Comparison of ENCODE assay signal across 9 cellular contexts in the genomic region with DNA sequence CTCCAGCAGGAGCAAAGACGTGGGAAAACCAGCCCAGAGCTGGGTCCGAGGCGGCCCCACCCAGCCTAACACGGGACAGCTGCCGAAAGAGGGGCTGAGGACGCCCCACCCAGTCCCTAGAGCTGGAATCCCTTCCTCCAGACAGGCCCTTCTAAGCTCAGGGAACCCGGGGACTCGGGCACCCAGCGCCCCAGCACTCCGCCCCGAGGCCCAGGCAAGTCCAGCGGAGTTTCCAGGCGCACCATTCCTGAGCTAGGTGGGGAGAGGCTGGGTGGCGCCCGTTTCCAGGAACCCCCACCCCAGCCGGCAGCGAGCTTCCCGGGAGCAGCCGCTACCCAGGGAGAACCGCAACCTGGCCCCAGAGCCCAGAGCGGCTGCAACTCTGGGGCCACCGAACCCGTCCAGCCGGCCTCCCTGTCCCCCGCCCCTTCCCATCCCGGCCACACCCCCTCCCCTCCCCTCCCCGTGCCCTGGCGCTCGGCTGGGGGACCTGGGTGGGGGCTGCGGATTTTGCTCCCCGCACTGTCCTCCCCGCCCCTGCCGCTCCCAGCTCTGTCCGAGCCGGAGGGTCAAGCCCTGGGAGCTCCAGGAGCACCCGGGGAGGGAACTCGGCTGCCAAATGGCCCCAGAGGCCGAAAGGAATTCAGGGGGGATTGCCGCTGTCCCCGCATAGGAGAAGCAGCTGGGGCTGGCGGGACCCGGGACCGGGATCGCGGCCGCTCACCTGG. TPM values are rescaled to one million over a fixed set of nuclear protein-coding genes. Genes with fewer than 3 reads are reported as not detected.
DNase-seq lines count a peak whose midpoint lies in the region; ATAC-seq and TF ChIP-seq lines count a peak whose summit lies in the region.
"Had no signal": no experiment of that assay in that cellular context is flagged by ENCODE, and none has a peak within 500 bp of the region (broad histone marks: within the 10 kb centered on the region; RNA-seq: fewer than 3 reads in every experiment).

No MANE protein-coding gene starts in this region.

- H3K36me3 ChIP-seq in GM23248 (ENCODE audit: low read depth) = no peaks in the 10 kb centered on the region
- H3K36me3 ChIP-seq in PC-3 (ENCODE audit: low read depth, low read length) = peaks cover 13% of the 10 kb centered on the region; the same call in 1 of the 2 replicates
- no peaks in the 10 kb centered on the region for H3K36me3 ChIP-seq in right lobe of liver
- peaks cover 0 to 22% (median 6%) of the 10 kb centered on the region in 3 donors for H3K36me3 ChIP-seq in tibial nerve

- H3K4me1 ChIP-seq in GM23248 (ENCODE audit: insufficient read depth) = 0 out of 2 replicates have a peak, but pooled peaks cover 3% of the 10 kb centered on the region
- H3K4me1 ChIP-seq in PC-3 (ENCODE audit: insufficient read depth, low read length) = peaks cover 27% of the 10 kb centered on the region
- peaks cover 0 to 25% (median 2%) of the 10 kb centered on the region in 4 donors for H3K4me1 ChIP-seq in right lobe of liver
- peaks cover 0 to 92% (median 64%) of the 10 kb centered on the region in 4 donors for H3K4me1 ChIP-seq in tibial nerve

- 3% methylated on average over 29 to 37 of the region's 46 CpGs for WGBS in GM23248 (ENCODE audit: low coverage in 1 of 2, low lambda C conversion rate in 2 of 2, missing lambda C conversion rate in 2 of 2), 2 experiments
- 2% methylated on average over 10 of the region's 46 CpGs for WGBS in right lobe of liver (ENCODE audit: insufficient coverage, low coverage, low lambda C conversion rate, missing lambda C conversion rate)
- 0 to 2% methylated on average over 31 to 34 of the region's 46 CpGs for WGBS in tibial nerve, 2 donors

- H3K4me3 ChIP-seq in GM23248 = peak overlapping the region; percentile 58
- peak overlapping the region; percentile 95 for H3K4me3 ChIP-seq in PC-3 (ENCODE audit: low read length)
- H3K4me3 ChIP-seq in right lobe of liver = peak overlapping the region; percentile 58 to 76 (median 60)
- H3K4me3 ChIP-seq in tibial nerve = peak overlapping the region; percentile 65 to 86 (median 76)

- H4K20me1 ChIP-seq in GM23248 (ENCODE audit: insufficient read depth) = no peaks in the 10 kb centered on the region
- no peaks in the 10 kb centered on the region for H4K20me1 ChIP-seq in PC-3 (ENCODE audit: low read length)

- TF ChIP-seq CTCF in PC-3 (conservative IDR thresholded peaks at IDR 0.05; ENCODE audit: low read depth, low read length) (no peak), right lobe of liver (IDR thresholded peaks at IDR 0.05) (no peak), tibial nerve (IDR thresholded peaks at IDR 0.05) (no peak)

- TSS peak; percentile 63 for BruUV-seq in PC-3 (replicated peaks; lab: Mats Ljungman, UMichigan)

- TF ChIP-seq POLR2A in right lobe of liver (IDR thresholded peaks at IDR 0.05) = no peak
- no peak for TF ChIP-seq POLR2A in tibial nerve (IDR thresholded peaks at IDR 0.05)

- no peak for TF ChIP-seq EP300 in tibial nerve (IDR thresholded peaks at IDR 0.05)

- H3K27me3 ChIP-seq in GM23248 (replicated peaks; ENCODE audit: insufficient read depth) (peaks cover 36% of the 10 kb centered on the region), PC-3 (ENCODE audit: low read length) (no peaks in the 10 kb centered on the region), right lobe of liver (no peaks in the 10 kb centered on the region), tibial nerve (no peaks in the 10 kb centered on the region)

- H3K9me2 ChIP-seq in GM23248 (ENCODE audit: insufficient read depth) (no peaks in the 10 kb centered on the region), PC-3 (replicated peaks; ENCODE audit: low read length) (no peaks in the 10 kb centered on the region)

- CTCF ChIA-PET in PC-3 (lab: Charles Lee) = interaction anchor here (0.6 to 1.6 kb wide), 4 partner anchors 12 to 123 kb away, joined by 3 to 4 read pairs (median 4); no protein-coding TSS in a partner anchor

- ATAC-seq in PC-3 = peak; percentile 45
- ATAC-seq in right lobe of liver = peak; percentile 19 to 30 (median 25)
- no peak for ATAC-seq in HG03439 (IDR thresholded peaks at IDR 0.05; ENCODE audit: unreplicated experiment)

- peak overlapping the region; percentile 70 for H3K4me2 ChIP-seq in GM23248 (ENCODE audit: unreplicated experiment)
- peak overlapping the region; percentile 99 for H3K4me2 ChIP-seq in PC-3 (ENCODE audit: low read length)

- DNase-seq in GM23248 (no peak), PC-3 (peak; percentile 57), right lobe of liver (peak in 2 of 3 donors; percentile 65 to 66), tibial nerve (ENCODE audit: low spot score in 2 of 2) (no peak), NCI-H446 treated with DMSO at 0.1 percent for 48 hours (lab: John Stamatoyannopoulos, UW) (no peak), DMS79 treated with DMSO at 0.1 percent for 48 hours (lab: John Stamatoyannopoulos, UW) (no peak)

- H3F3A ChIP-seq in GM23248 (ENCODE audit: insufficient read depth) = no peaks in the 10 kb centered on the region; the same call in 1 of the 2 replicates
- no peaks in the 10 kb centered on the region for H3F3A ChIP-seq in PC-3 (ENCODE audit: low read length, unreplicated experiment)

- H3K79me2 ChIP-seq in GM23248 (ENCODE audit: insufficient read depth) (no peaks in the 10 kb centered on the region), PC-3 (ENCODE audit: low read length) (peaks cover 23% of the 10 kb centered on the region)

- H3K9me3 ChIP-seq in GM23248 (ENCODE audit: low read depth) = no peaks in the 10 kb centered on the region
- H3K9me3 ChIP-seq in PC-3 (ENCODE audit: low read length) = no peaks in the 10 kb centered on the region
- no peaks in the 10 kb centered on the region for H3K9me3 ChIP-seq in right lobe of liver
- no peaks in the 10 kb centered on the region for H3K9me3 ChIP-seq in tibial nerve

- intact Hi-C loops in PC-3 (cut with micrococcal nuclease) (loop anchor here (1.0 to 2.0 kb wide), 2 partner anchors 40 to 59 kb away; a partner anchor contains a TSS), right lobe of liver (cut with DNase I) (no loop called here)

- H3K27ac ChIP-seq in GM23248 (no peak overlapping the region), PC-3 (ENCODE audit: low read length) (peak overlapping the region; percentile 79), cingulate gyrus (ENCODE audit: low read depth, low read length) (peak overlapping the region; percentile 98), right lobe of liver (peak overlapping the region; percentile 69 to 80 (median 77)), tibial nerve (peak overlapping the region; percentile 75 to 93 (median 92))

- H3K9ac ChIP-seq in GM23248 (no peak overlapping the region), PC-3 (ENCODE audit: low read length) (peak overlapping the region; percentile 83)

- POLR2A ChIA-PET in PC-3 (lab: Charles Lee; ENCODE audit: unreplicated experiment) = interaction anchor here (0.5 to 1.4 kb wide), 3 partner anchors 12 to 42 kb away, joined by 5 to 27 read pairs (median 16); no protein-coding TSS in a partner anchor

- H2AFZ ChIP-seq in GM23248 (no peak overlapping the region), PC-3 (ENCODE audit: low read length) (peak overlapping the region; percentile 79)

- in situ Hi-C loops in GM23248 (cut with MboI) = no loop called here

RNA-seq across cellular contexts. Expression of a gene that starts 0.5 kb away (rescaled TPM):
- total RNA-seq in GM23248 (2014; rRNA removed; shearing (Covaris generic)) = not detected in 2 replicates
- polyA plus RNA-seq in GM23248 (2016; fragmentation: Nextera tagmentation; extraction: Ambion mirVana) = 0.20 TPM in 1 of 2 replicates, not detected in the other
- total RNA-seq in PC-3 (2014; rRNA removed) (97.3 and 138 TPM in 2 replicates), right lobe of liver (10 to 100 TPM; 10.9 to 24.7 (median 15.7) TPM), tibial nerve (10 to 100 TPM; 43.3 to 94.5 (median 52.2) TPM)

RNA-seq across cellular contexts. Expression of a gene that starts 2.5 kb away (rescaled TPM):
- total RNA-seq in GM23248 (2014; rRNA removed; shearing (Covaris generic)) = not detected in 2 replicates
- 0.09 TPM in 1 of 2 replicates, not detected in the other for polyA plus RNA-seq in GM23248 (2016; fragmentation: Nextera tagmentation; extraction: Ambion mirVana)
- 4.6 and 5.3 TPM in 2 replicates for total RNA-seq in PC-3 (2014; rRNA removed)
- 1 to 10 TPM; 2.4 to 7.2 (median 4.8) TPM for total RNA-seq in right lobe of liver
- total RNA-seq in tibial nerve = 10 to 100 TPM in 1 of 4 donors, 1 to 10 TPM in 3; 5.2 to 18.3 (median 6.7) TPM

RNA-seq across cellular contexts. Expression of a gene that starts 18.1 kb away (rescaled TPM):
- total RNA-seq in GM23248 (2014; rRNA removed; shearing (Covaris generic)) = not detected in 2 replicates
- polyA plus RNA-seq in GM23248 (2016; fragmentation: Nextera tagmentation; extraction: Ambion mirVana) = not detected in 2 replicates
- 3.2 TPM in 1 of 2 replicates, not detected in the other for total RNA-seq in PC-3 (2014; rRNA removed)
- not detected for total RNA-seq in right lobe of liver
- total RNA-seq in tibial nerve = not detected
- total RNA-seq: T-helper 1 cell treated with Interleukin-12 subunit alpha and Interleukin-12 subunit beta and Interleukin-4 antibody, amounts not matched to agents 30 ng/mL and 1 ng/mL, for 36 hours had no signal

RNA-seq across cellular contexts. Expression of a gene that starts 40.3 kb away (rescaled TPM):
- 6.2 and 15.4 TPM in 2 replicates for total RNA-seq in GM23248 (2014; rRNA removed; shearing (Covaris generic))
- polyA plus RNA-seq in GM23248 (2016; fragmentation: Nextera tagmentation; extraction: Ambion mirVana) = 19.3 and 19.9 TPM in 2 replicates
- total RNA-seq in PC-3 (2014; rRNA removed) = 213 and 220 TPM in 2 replicates
- total RNA-seq in right lobe of liver = 10 to 100 TPM; 43.3 to 55.8 (median 50.4) TPM
- total RNA-seq in tibial nerve = 10 to 100 TPM; 40.6 to 70.2 (median 54.1) TPM

RNA-seq across cellular contexts. Expression of a gene that starts 58.8 kb away (rescaled TPM):
- 58.6 and 84.5 TPM in 2 replicates for total RNA-seq in GM23248 (2014; rRNA removed; shearing (Covaris generic))
- 79.4 and 83.5 TPM in 2 replicates for polyA plus RNA-seq in GM23248 (2016; fragmentation: Nextera tagmentation; extraction: Ambion mirVana)
- total RNA-seq in PC-3 (2014; rRNA removed) (340 and 430 TPM in 2 replicates), right lobe of liver (1 to 10 TPM; 2.1 to 8.3 (median 4.7) TPM), tibial nerve (1 to 10 TPM; 1.0 to 6.6 (median 1.6) TPM)

Comparison
In these comparisons a context has a peak if more than half of its experiments do, and no peak if none do; other contexts are left out.
1. DNase-seq: peak in PC-3 (single experiment) and right lobe of liver (2 of 3); none in GM23248 (single experiment), tibial nerve (0 of 2), NCI-H446 treated with DMSO at 0.1 percent for 48 hours (single experiment) and DMS79 treated with DMSO at 0.1 percent for 48 hours (single experiment).
2. RNA of a gene that starts 0.5 kb away (total RNA-seq): 97.3 to 138 TPM in PC-3, 43.3 to 94.5 TPM in tibial nerve and 10.9 to 24.7 TPM in right lobe of liver; not detected in GM23248; every median in the first group is over 10 times any median in the second.
3. Peak in every context shown above with its lines, with median percentiles within 50 percentile points of each other: H3K4me3 ChIP-seq.